Comparison of ENCODE assay signal across 1 cellular context in genomic region chr10:23171232-23171876, GRCh38.
TF ChIP-seq lines count a peak whose summit lies in the region.

No MANE protein-coding gene starts in this region.

TF ChIP-seq in HepG2, 621 proteins besides CTCF, POLR2A, EP300 and RAD21 (continued from another document and continues in another):
- TF ChIP-seq ZBTB14 (CRISPR knock-in tag; IDR thresholded peaks at IDR 0.05) (no peak), ZNF710 (CRISPR knock-in tag; IDR thresholded peaks at IDR 0.05; ENCODE audit: borderline replicate concordance) (no peak), SMAD3 (CRISPR knock-in tag; IDR thresholded peaks at IDR 0.05) (0 out of 2 replicates have a peak, but pooled peaks have one; percentile 29), ZC3H13 (CRISPR knock-in tag; IDR thresholded peaks at IDR 0.05) (no peak), TMF1 (CRISPR knock-in tag; IDR thresholded peaks at IDR 0.05; ENCODE audit: low read depth) (0 out of 2 replicates have a peak, but pooled peaks have one; percentile 36), NFIB (CRISPR knock-in tag; IDR thresholded peaks at IDR 0.05; ENCODE audit: borderline replicate concordance) (no peak), MLLT10 (CRISPR knock-in tag; IDR thresholded peaks at IDR 0.05) (no peak), ZNF615 (CRISPR knock-in tag; IDR thresholded peaks at IDR 0.05; ENCODE audit: borderline replicate concordance) (no peak), PTBP1 (IDR thresholded peaks at IDR 0.05; ENCODE audit: low read depth, low read length, poor library complexity, severe bottlenecking) (no peak), NCOA1 (CRISPR knock-in tag; IDR thresholded peaks at IDR 0.05) (no peak), ZNF546 (CRISPR knock-in tag; conservative IDR thresholded peaks at IDR 0.05) (no peak), NFYC (CRISPR knock-in tag; IDR thresholded peaks at IDR 0.05) (no peak), TEAD3 (CRISPR knock-in tag; optimal IDR thresholded peaks at IDR 0.05; ENCODE audit: borderline replicate concordance) (no peak), ZNF652 (CRISPR knock-in tag; IDR thresholded peaks at IDR 0.05; ENCODE audit: borderline replicate concordance, low read depth) (no peak), TBX2 (CRISPR knock-in tag; IDR thresholded peaks at IDR 0.05; ENCODE audit: borderline replicate concordance) (no peak), ZNF720 (CRISPR knock-in tag; IDR thresholded peaks at IDR 0.05) (no peak), PBX3 (CRISPR knock-in tag; IDR thresholded peaks at IDR 0.05; ENCODE audit: borderline replicate concordance) (no peak), ELF1 (CRISPR knock-in tag; IDR thresholded peaks at IDR 0.05) (no peak), BCLAF1 (IDR thresholded peaks at IDR 0.05) (no peak), MTF2 (CRISPR knock-in tag; IDR thresholded peaks at IDR 0.05; ENCODE audit: borderline replicate concordance) (no peak), PAF1 (CRISPR knock-in tag; IDR thresholded peaks at IDR 0.05) (no peak), ESRRA (CRISPR knock-in tag; IDR thresholded peaks at IDR 0.05; ENCODE audit: low read depth) (no peak), HCFC1 (IDR thresholded peaks at IDR 0.05; ENCODE audit: low read depth, low read length) (no peak), GABPA (IDR thresholded peaks at IDR 0.05; ENCODE audit: low read depth, low read length) (no peak), GABPA (CRISPR knock-in tag; IDR thresholded peaks at IDR 0.05; ENCODE audit: low read depth) (no peak), TSC22D2 (CRISPR knock-in tag; IDR thresholded peaks at IDR 0.05; ENCODE audit: borderline replicate concordance) (peak; percentile 72; the same call in 1 of the 2 replicates), ZNF644 (CRISPR knock-in tag; IDR thresholded peaks at IDR 0.05; ENCODE audit: low read depth) (no peak), ZBTB21 (CRISPR knock-in tag; IDR thresholded peaks at IDR 0.05) (0 out of 2 replicates have a peak, but pooled peaks have one; percentile 17), THAP9 (CRISPR knock-in tag; IDR thresholded peaks at IDR 0.05; ENCODE audit: borderline replicate concordance) (no peak), POLR2G (IDR thresholded peaks at IDR 0.05; ENCODE audit: low read depth, low read length) (no peak), TFAP4 (IDR thresholded peaks at IDR 0.05; ENCODE audit: borderline replicate concordance, low read depth) (no peak), ZNF224 (CRISPR knock-in tag; IDR thresholded peaks at IDR 0.05) (no peak), ZNF841 (CRISPR knock-in tag; IDR thresholded peaks at IDR 0.05; ENCODE audit: borderline replicate concordance) (no peak), ZSCAN12 (CRISPR knock-in tag; IDR thresholded peaks at IDR 0.05) (no peak), ZNF10 (CRISPR knock-in tag; IDR thresholded peaks at IDR 0.05; ENCODE audit: borderline replicate concordance, low read depth) (no peak)
- TF ChIP-seq, protein P1, sequence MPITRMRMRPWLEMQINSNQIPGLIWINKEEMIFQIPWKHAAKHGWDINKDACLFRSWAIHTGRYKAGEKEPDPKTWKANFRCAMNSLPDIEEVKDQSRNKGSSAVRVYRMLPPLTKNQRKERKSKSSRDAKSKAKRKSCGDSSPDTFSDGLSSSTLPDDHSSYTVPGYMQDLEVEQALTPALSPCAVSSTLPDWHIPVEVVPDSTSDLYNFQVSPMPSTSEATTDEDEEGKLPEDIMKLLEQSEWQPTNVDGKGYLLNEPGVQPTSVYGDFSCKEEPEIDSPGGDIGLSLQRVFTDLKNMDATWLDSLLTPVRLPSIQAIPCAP (CRISPR knock-in tag; IDR thresholded peaks at IDR 0.05; ENCODE audit: low read depth) = no peak
- TF ChIP-seq, protein P2, sequence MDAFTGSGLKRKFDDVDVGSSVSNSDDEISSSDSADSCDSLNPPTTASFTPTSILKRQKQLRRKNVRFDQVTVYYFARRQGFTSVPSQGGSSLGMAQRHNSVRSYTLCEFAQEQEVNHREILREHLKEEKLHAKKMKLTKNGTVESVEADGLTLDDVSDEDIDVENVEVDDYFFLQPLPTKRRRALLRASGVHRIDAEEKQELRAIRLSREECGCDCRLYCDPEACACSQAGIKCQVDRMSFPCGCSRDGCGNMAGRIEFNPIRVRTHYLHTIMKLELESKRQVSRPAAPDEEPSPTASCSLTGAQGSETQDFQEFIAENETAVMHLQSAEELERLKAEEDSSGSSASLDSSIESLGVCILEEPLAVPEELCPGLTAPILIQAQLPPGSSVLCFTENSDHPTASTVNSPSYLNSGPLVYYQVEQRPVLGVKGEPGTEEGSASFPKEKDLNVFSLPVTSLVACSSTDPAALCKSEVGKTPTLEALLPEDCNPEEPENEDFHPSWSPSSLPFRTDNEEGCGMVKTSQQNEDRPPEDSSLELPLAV (CRISPR knock-in tag; conservative IDR thresholded peaks at IDR 0.05; ENCODE audit: low read depth) = no peak
- TF ChIP-seq, protein P3, sequence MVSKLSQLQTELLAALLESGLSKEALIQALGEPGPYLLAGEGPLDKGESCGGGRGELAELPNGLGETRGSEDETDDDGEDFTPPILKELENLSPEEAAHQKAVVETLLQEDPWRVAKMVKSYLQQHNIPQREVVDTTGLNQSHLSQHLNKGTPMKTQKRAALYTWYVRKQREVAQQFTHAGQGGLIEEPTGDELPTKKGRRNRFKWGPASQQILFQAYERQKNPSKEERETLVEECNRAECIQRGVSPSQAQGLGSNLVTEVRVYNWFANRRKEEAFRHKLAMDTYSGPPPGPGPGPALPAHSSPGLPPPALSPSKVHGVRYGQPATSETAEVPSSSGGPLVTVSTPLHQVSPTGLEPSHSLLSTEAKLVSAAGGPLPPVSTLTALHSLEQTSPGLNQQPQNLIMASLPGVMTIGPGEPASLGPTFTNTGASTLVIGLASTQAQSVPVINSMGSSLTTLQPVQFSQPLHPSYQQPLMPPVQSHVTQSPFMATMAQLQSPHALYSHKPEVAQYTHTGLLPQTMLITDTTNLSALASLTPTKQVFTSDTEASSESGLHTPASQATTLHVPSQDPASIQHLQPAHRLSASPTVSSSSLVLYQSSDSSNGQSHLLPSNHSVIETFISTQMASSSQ (IDR thresholded peaks at IDR 0.05; ENCODE audit: low read depth) = no peak
- TF ChIP-seq, protein P3 (CRISPR knock-in tag; IDR thresholded peaks at IDR 0.05; ENCODE audit: borderline replicate concordance) = no peak
- TF ChIP-seq, protein P4, sequence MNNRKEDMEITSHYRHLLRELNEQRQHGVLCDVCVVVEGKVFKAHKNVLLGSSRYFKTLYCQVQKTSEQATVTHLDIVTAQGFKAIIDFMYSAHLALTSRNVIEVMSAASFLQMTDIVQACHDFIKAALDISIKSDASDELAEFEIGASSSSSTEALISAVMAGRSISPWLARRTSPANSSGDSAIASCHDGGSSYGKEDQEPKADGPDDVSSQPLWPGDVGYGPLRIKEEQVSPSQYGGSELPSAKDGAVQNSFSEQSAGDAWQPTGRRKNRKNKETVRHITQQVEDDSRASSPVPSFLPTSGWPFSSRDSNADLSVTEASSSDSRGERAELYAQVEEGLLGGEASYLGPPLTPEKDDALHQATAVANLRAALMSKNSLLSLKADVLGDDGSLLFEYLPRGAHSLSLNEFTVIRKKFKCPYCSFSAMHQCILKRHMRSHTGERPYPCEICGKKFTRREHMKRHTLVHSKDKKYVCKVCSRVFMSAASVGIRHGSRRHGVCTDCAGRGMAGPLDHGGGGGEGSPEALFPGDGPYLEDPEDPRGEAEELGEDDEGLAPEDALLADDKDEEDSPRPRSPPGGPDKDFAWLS (CRISPR knock-in tag; IDR thresholded peaks at IDR 0.05; ENCODE audit: borderline replicate concordance) = no peak
